Comparison of ENCODE assay signal across 1 cellular context in the genomic region with DNA sequence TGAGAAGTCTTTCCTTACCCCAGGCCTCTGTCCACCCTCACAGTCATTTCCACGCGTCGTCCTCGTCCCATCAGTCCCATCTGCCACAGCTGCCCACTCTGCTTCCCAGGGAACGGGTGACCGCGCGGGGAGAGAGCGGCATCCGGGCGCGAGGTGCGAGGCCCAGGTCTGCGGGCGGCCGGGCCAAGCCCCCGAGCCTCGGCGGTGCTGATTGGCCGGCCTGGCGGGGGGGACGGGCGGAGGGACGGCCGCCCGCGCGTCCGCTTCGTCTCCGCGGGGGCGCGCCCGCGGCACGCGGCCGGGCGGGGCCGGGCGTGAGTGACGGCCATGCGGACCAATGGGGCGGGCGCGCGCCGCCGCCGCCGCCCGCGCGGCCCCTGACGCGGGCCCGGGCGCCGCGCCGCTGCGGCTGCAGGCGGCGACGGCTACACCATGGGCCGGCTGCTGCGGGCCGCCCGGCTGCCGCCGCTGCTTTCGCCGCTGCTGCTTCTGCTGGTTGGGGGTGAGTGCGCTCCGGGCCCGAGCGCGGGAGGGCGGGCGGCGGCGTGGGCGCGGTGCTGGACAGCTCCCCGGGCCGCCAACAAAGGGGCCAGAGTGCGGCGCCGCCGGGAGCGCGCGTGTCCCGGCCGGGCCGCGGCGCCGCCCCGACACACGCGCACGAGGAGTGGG.
TF ChIP-seq lines count a peak whose summit lies in the region.

A gene with protein sequence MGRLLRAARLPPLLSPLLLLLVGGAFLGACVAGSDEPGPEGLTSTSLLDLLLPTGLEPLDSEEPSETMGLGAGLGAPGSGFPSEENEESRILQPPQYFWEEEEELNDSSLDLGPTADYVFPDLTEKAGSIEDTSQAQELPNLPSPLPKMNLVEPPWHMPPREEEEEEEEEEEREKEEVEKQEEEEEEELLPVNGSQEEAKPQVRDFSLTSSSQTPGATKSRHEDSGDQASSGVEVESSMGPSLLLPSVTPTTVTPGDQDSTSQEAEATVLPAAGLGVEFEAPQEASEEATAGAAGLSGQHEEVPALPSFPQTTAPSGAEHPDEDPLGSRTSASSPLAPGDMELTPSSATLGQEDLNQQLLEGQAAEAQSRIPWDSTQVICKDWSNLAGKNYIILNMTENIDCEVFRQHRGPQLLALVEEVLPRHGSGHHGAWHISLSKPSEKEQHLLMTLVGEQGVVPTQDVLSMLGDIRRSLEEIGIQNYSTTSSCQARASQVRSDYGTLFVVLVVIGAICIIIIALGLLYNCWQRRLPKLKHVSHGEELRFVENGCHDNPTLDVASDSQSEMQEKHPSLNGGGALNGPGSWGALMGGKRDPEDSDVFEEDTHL (plus strand): TSS at position 398 of the 669 bp plus-strand sequence. CDS start 35 bp downstream, at position 433.

TF ChIP-seq in HepG2, 621 proteins besides CTCF, POLR2A, EP300 and RAD21 (continued from another document and continues in another):
- TF ChIP-seq, protein P1, sequence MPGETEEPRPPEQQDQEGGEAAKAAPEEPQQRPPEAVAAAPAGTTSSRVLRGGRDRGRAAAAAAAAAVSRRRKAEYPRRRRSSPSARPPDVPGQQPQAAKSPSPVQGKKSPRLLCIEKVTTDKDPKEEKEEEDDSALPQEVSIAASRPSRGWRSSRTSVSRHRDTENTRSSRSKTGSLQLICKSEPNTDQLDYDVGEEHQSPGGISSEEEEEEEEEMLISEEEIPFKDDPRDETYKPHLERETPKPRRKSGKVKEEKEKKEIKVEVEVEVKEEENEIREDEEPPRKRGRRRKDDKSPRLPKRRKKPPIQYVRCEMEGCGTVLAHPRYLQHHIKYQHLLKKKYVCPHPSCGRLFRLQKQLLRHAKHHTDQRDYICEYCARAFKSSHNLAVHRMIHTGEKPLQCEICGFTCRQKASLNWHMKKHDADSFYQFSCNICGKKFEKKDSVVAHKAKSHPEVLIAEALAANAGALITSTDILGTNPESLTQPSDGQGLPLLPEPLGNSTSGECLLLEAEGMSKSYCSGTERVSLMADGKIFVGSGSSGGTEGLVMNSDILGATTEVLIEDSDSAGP (CRISPR knock-in tag; IDR thresholded peaks at IDR 0.05; ENCODE audit: borderline replicate concordance), result peak; percentile 32; the same call in 1 of the 2 replicates
- TF ChIP-seq ZSCAN25 (CRISPR knock-in tag; IDR thresholded peaks at IDR 0.05) (peak; percentile 47; the same call in 1 of the 2 replicates), ZNF772 (CRISPR knock-in tag; IDR thresholded peaks at IDR 0.05) (peak; percentile 92; the same call in 1 of the 2 replicates), ZNF235 (CRISPR knock-in tag; IDR thresholded peaks at IDR 0.05; ENCODE audit: borderline replicate concordance) (peak; percentile 84; the same call in 1 of the 2 replicates), ZNF619 (CRISPR knock-in tag; IDR thresholded peaks at IDR 0.05) (no peak), CENPX (CRISPR knock-in tag; IDR thresholded peaks at IDR 0.05) (no peak), NFKBIZ (CRISPR knock-in tag; IDR thresholded peaks at IDR 0.05) (no peak), ZNF556 (CRISPR knock-in tag; IDR thresholded peaks at IDR 0.05; ENCODE audit: borderline replicate concordance) (0 out of 2 replicates have a peak, but pooled peaks have one; percentile 40), ZNF775 (CRISPR knock-in tag; IDR thresholded peaks at IDR 0.05; ENCODE audit: borderline replicate concordance) (no peak), ZNF547 (CRISPR knock-in tag; IDR thresholded peaks at IDR 0.05) (peak; percentile 95), NFE2 (CRISPR knock-in tag; IDR thresholded peaks at IDR 0.05) (no peak), ZMYM4 (CRISPR knock-in tag; IDR thresholded peaks at IDR 0.05) (peak; percentile 74), CBX1 (IDR thresholded peaks at IDR 0.05; ENCODE audit: low read depth) (peak; percentile 58), NFYC (CRISPR knock-in tag; IDR thresholded peaks at IDR 0.05) (peak; percentile 76), HES4 (CRISPR knock-in tag; IDR thresholded peaks at IDR 0.05; ENCODE audit: borderline replicate concordance) (peak; percentile 88), ZNF552 (CRISPR knock-in tag; IDR thresholded peaks at IDR 0.05; ENCODE audit: borderline replicate concordance) (0 out of 2 replicates have a peak, but pooled peaks have one; percentile 70), ZNF326 (CRISPR knock-in tag; IDR thresholded peaks at IDR 0.05; ENCODE audit: borderline replicate concordance) (no peak), ZNF12 (CRISPR knock-in tag; IDR thresholded peaks at IDR 0.05) (0 out of 2 replicates have a peak, but pooled peaks have one; percentile 24), HDAC2 (CRISPR knock-in tag; IDR thresholded peaks at IDR 0.05) (peak; percentile 54; the same call in 1 of the 2 replicates), NFE2L2 (IDR thresholded peaks at IDR 0.05; ENCODE audit: low read length) (no peak)
- TF ChIP-seq, protein P2, sequence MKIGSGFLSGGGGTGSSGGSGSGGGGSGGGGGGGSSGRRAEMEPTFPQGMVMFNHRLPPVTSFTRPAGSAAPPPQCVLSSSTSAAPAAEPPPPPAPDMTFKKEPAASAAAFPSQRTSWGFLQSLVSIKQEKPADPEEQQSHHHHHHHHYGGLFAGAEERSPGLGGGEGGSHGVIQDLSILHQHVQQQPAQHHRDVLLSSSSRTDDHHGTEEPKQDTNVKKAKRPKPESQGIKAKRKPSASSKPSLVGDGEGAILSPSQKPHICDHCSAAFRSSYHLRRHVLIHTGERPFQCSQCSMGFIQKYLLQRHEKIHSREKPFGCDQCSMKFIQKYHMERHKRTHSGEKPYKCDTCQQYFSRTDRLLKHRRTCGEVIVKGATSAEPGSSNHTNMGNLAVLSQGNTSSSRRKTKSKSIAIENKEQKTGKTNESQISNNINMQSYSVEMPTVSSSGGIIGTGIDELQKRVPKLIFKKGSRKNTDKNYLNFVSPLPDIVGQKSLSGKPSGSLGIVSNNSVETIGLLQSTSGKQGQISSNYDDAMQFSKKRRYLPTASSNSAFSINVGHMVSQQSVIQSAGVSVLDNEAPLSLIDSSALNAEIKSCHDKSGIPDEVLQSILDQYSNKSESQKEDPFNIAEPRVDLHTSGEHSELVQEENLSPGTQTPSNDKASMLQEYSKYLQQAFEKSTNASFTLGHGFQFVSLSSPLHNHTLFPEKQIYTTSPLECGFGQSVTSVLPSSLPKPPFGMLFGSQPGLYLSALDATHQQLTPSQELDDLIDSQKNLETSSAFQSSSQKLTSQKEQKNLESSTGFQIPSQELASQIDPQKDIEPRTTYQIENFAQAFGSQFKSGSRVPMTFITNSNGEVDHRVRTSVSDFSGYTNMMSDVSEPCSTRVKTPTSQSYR (CRISPR knock-in tag; IDR thresholded peaks at IDR 0.05; ENCODE audit: borderline replicate concordance), result no peak
- TF ChIP-seq, protein P3, sequence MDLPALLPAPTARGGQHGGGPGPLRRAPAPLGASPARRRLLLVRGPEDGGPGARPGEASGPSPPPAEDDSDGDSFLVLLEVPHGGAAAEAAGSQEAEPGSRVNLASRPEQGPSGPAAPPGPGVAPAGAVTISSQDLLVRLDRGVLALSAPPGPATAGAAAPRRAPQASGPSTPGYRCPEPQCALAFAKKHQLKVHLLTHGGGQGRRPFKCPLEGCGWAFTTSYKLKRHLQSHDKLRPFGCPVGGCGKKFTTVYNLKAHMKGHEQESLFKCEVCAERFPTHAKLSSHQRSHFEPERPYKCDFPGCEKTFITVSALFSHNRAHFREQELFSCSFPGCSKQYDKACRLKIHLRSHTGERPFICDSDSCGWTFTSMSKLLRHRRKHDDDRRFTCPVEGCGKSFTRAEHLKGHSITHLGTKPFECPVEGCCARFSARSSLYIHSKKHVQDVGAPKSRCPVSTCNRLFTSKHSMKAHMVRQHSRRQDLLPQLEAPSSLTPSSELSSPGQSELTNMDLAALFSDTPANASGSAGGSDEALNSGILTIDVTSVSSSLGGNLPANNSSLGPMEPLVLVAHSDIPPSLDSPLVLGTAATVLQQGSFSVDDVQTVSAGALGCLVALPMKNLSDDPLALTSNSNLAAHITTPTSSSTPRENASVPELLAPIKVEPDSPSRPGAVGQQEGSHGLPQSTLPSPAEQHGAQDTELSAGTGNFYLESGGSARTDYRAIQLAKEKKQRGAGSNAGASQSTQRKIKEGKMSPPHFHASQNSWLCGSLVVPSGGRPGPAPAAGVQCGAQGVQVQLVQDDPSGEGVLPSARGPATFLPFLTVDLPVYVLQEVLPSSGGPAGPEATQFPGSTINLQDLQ (CRISPR knock-in tag; IDR thresholded peaks at IDR 0.05), result no peak
- TF ChIP-seq, protein P4, sequence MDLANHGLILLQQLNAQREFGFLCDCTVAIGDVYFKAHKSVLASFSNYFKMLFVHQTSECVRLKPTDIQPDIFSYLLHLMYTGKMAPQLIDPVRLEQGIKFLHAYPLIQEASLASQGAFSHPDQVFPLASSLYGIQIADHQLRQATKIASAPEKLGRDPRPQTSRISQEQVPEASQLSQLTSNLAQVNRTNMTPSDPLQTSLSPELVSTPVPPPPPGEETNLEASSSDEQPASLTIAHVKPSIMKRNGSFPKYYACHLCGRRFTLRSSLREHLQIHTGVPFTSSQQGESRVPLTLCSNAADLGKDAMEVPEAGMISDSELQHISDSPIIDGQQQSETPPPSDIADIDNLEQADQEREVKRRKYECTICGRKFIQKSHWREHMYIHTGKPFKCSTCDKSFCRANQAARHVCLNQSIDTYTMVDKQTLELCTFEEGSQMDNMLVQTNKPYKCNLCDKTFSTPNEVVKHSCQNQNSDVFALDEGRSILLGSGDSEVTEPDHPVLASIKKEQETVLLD (CRISPR knock-in tag; IDR thresholded peaks at IDR 0.05; ENCODE audit: low read depth), result no peak
- TF ChIP-seq, protein P5, sequence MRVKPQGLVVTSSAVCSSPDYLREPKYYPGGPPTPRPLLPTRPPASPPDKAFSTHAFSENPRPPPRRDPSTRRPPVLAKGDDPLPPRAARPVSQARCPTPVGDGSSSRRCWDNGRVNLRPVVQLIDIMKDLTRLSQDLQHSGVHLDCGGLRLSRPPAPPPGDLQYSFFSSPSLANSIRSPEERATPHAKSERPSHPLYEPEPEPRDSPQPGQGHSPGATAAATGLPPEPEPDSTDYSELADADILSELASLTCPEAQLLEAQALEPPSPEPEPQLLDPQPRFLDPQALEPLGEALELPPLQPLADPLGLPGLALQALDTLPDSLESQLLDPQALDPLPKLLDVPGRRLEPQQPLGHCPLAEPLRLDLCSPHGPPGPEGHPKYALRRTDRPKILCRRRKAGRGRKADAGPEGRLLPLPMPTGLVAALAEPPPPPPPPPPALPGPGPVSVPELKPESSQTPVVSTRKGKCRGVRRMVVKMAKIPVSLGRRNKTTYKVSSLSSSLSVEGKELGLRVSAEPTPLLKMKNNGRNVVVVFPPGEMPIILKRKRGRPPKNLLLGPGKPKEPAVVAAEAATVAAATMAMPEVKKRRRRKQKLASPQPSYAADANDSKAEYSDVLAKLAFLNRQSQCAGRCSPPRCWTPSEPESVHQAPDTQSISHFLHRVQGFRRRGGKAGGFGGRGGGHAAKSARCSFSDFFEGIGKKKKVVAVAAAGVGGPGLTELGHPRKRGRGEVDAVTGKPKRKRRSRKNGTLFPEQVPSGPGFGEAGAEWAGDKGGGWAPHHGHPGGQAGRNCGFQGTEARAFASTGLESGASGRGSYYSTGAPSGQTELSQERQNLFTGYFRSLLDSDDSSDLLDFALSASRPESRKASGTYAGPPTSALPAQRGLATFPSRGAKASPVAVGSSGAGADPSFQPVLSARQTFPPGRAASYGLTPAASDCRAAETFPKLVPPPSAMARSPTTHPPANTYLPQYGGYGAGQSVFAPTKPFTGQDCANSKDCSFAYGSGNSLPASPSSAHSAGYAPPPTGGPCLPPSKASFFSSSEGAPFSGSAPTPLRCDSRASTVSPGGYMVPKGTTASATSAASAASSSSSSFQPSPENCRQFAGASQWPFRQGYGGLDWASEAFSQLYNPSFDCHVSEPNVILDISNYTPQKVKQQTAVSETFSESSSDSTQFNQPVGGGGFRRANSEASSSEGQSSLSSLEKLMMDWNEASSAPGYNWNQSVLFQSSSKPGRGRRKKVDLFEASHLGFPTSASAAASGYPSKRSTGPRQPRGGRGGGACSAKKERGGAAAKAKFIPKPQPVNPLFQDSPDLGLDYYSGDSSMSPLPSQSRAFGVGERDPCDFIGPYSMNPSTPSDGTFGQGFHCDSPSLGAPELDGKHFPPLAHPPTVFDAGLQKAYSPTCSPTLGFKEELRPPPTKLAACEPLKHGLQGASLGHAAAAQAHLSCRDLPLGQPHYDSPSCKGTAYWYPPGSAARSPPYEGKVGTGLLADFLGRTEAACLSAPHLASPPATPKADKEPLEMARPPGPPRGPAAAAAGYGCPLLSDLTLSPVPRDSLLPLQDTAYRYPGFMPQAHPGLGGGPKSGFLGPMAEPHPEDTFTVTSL (CRISPR knock-in tag; IDR thresholded peaks at IDR 0.05; ENCODE audit: borderline replicate concordance), result no peak
- TF ChIP-seq, protein P6, sequence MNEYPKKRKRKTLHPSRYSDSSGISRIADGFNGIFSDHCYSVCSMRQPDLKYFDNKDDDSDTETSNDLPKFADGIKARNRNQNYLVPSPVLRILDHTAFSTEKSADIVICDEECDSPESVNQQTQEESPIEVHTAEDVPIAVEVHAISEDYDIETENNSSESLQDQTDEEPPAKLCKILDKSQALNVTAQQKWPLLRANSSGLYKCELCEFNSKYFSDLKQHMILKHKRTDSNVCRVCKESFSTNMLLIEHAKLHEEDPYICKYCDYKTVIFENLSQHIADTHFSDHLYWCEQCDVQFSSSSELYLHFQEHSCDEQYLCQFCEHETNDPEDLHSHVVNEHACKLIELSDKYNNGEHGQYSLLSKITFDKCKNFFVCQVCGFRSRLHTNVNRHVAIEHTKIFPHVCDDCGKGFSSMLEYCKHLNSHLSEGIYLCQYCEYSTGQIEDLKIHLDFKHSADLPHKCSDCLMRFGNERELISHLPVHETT (CRISPR knock-in tag; conservative IDR thresholded peaks at IDR 0.05), result 0 out of 2 replicates have a peak, but pooled peaks have one; percentile 46
- TF ChIP-seq, protein P7, sequence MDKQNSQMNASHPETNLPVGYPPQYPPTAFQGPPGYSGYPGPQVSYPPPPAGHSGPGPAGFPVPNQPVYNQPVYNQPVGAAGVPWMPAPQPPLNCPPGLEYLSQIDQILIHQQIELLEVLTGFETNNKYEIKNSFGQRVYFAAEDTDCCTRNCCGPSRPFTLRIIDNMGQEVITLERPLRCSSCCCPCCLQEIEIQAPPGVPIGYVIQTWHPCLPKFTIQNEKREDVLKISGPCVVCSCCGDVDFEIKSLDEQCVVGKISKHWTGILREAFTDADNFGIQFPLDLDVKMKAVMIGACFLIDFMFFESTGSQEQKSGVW (CRISPR knock-in tag; IDR thresholded peaks at IDR 0.05; ENCODE audit: borderline replicate concordance), result no peak
- TF ChIP-seq, protein P8, sequence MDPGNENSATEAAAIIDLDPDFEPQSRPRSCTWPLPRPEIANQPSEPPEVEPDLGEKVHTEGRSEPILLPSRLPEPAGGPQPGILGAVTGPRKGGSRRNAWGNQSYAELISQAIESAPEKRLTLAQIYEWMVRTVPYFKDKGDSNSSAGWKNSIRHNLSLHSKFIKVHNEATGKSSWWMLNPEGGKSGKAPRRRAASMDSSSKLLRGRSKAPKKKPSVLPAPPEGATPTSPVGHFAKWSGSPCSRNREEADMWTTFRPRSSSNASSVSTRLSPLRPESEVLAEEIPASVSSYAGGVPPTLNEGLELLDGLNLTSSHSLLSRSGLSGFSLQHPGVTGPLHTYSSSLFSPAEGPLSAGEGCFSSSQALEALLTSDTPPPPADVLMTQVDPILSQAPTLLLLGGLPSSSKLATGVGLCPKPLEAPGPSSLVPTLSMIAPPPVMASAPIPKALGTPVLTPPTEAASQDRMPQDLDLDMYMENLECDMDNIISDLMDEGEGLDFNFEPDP (CRISPR knock-in tag; conservative IDR thresholded peaks at IDR 0.05), result 0 out of 2 replicates have a peak, but pooled peaks have one; percentile 25
